In the genomic region with DNA sequence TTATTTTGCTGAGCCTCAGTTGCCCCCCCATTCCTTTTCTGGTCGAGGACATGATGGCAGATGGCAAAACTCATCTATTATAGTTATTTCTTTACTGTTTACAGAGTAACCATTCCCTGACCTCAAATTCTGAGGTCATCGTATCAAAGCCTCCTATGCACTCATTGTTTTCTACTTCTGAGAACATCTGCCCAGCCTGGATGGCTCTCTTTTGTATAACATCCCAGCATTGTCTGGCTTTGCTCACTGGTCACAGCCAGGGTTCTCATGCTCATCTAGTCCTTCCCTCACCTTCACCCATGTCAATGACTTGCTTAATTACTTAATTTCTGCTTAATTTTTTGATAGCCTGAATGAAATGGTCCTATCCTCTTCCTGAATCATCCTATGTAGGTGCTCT, we compare ENCODE assay signal across 15 cellular contexts.
"Had no signal": no experiment of that assay in that cellular context is flagged by ENCODE, and none has a peak within 500 bp of the region (broad histone marks: within the 10 kb centered on the region; RNA-seq: fewer than 3 reads in every experiment).

No MANE protein-coding gene starts in this region.

- H3K4me3 Mint-ChIP-seq: activated B cell treated with CpG ODN at 0.5 μM for 24 hours; activated CD4-positive, alpha-beta T cell treated with anti-CD3 and anti-CD28 coated beads, Interleukin-2, amount 10 ng/mL, durations not matched to agents 7 days and 5 days; neural crest cell; stimulated activated effector memory CD8-positive, alpha-beta T cell treated with anti-CD3 and anti-CD28 coated beads, Interleukin-12 subunit alpha, Interleukin-12 subunit beta, amount 100 ng/mL, for 72 hours; T-helper 1 cell treated with Interleukin-12 subunit alpha and Interleukin-12 subunit beta and Interleukin-4 antibody, amounts not matched to agents 30 μg/mL and 1 μg/mL, for 36 hours had no signal

- H3K4me1 Mint-ChIP-seq: activated B cell treated with CpG ODN at 0.5 μM for 24 hours; activated CD4-positive, alpha-beta T cell treated with anti-CD3 and anti-CD28 coated beads, Interleukin-2, amount 10 ng/mL, durations not matched to agents 7 days and 5 days; stimulated activated effector memory CD8-positive, alpha-beta T cell treated with anti-CD3 and anti-CD28 coated beads, Interleukin-12 subunit alpha, Interleukin-12 subunit beta, amount 100 ng/mL, for 72 hours had no signal

- H3K9me3 Mint-ChIP-seq: activated B cell treated with CpG ODN at 0.5 μM for 24 hours had no signal

- H3K27me3 Mint-ChIP-seq: activated B cell treated with CpG ODN at 0.5 μM for 24 hours; activated CD4-positive, alpha-beta T cell treated with anti-CD3 and anti-CD28 coated beads, Interleukin-2, amount 10 ng/mL, durations not matched to agents 7 days and 5 days had no signal

- H3K27ac ChIP-seq: adrenal gland, gastrocnemius medialis, left ventricle myocardium inferior, ovary had no signal

- ATAC-seq: gastrocnemius medialis; stimulated activated effector memory CD8-positive, alpha-beta T cell treated with anti-CD3 and anti-CD28 coated beads, Interleukin-12 subunit alpha, Interleukin-12 subunit beta, amount 100 ng/mL, for 72 hours had no signal

- H3K27ac Mint-ChIP-seq: activated B cell treated with CpG ODN at 0.5 μM for 24 hours; activated CD4-positive, alpha-beta T cell treated with anti-CD3 and anti-CD28 coated beads, Interleukin-2, amount 10 ng/mL, durations not matched to agents 7 days and 5 days; stimulated activated effector memory CD8-positive, alpha-beta T cell treated with anti-CD3 and anti-CD28 coated beads, Interleukin-12 subunit alpha, Interleukin-12 subunit beta, amount 100 ng/mL, for 72 hours; T-helper 1 cell treated with Interleukin-12 subunit alpha and Interleukin-12 subunit beta and Interleukin-4 antibody, amounts not matched to agents 30 μg/mL and 1 μg/mL, for 36 hours had no signal

- H3K36me3 Mint-ChIP-seq: stimulated activated effector memory CD8-positive, alpha-beta T cell treated with anti-CD3 and anti-CD28 coated beads, Interleukin-12 subunit alpha, Interleukin-12 subunit beta, amount 100 ng/mL, for 72 hours had no signal

- DNase-seq: activated B cell treated with CpG ODN at 0.5 μM for 24 hours; activated CD4-positive, alpha-beta T cell treated with anti-CD3 and anti-CD28 coated beads, Interleukin-2, amount 10 ng/mL, durations not matched to agents 7 days and 5 days; activated naive CD4-positive, alpha-beta T cell treated with anti-CD3 and anti-CD28 coated beads, Interleukin-2, amount 50 U/mL, for 16 hours; adrenal gland; central memory CD4-positive, alpha-beta T cell; cortex of kidney; effector memory CD4-positive, alpha-beta T cell; gastrocnemius medialis; left ventricle myocardium inferior; mesenchymal stem cell; ovary; transverse colon had no signal
